ENCODE assay signal across 8 cellular contexts in the genomic region with DNA sequence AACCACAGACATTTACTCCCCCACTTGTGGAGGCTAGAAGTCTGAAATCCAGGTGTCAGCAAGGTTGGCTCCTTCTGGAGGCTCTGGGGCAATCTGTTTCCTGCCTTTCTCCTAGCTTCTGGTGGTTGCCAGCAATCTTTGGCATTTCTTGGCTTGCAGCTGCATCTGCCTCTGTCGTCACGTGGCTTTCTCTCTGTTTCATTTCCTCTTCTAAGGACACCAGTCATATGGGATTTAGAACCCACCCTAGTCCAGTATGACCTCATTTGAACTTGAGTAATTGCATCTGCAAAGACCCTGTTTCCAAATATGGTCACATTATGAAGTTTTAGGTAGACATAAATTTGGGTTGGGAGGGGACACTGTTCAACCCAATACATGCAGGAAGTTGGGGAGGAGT. TPM values are rescaled to one million over a fixed set of nuclear protein-coding genes. Genes with fewer than 3 reads are reported as not detected.
DNase-seq lines count a peak whose midpoint lies in the region; FAIRE-seq and TF ChIP-seq lines count a peak whose summit lies in the region.

No MANE protein-coding gene starts in this region.

- peaks cover 49 to 73% of the 10 kb centered on the region in 2 donors for H3K4me1 ChIP-seq in mucosa of rectum (ENCODE audit: control insufficient read depth in 2 of 2, insufficient read depth in 2 of 2, low read length in 2 of 2)

- FAIRE-seq in frontal cortex (lab: Jason Lieb, UNC), result no peak

- H3K36me3 ChIP-seq in mucosa of rectum (ENCODE audit: control insufficient read depth in 2 of 2, insufficient read depth in 2 of 2, low read length in 2 of 2) (no peaks in the 10 kb centered on the region), H7 (replicated peaks; ENCODE audit: control insufficient read depth, insufficient read depth, low read length) (no peaks in the 10 kb centered on the region)

- peak overlapping the region; percentile 7 to 50 for H3K9ac ChIP-seq in mucosa of rectum (ENCODE audit: low read depth in 1 of 2, low read length in 2 of 2)

- H3K27ac ChIP-seq in caudate nucleus (ENCODE audit: low read depth, low read length) (peak overlapping the region; percentile 46), mucosa of rectum (ENCODE audit: low read depth in 2 of 2, low read length in 2 of 2) (peak overlapping the region; percentile 89 to 91)

- in situ Hi-C loops in KBM-7 (cut with MboI; ENCODE audit: low pct_unique_long_range_greater_than_20kb, low sequenced_read_pairs), result no loop called here

- no peak for TF ChIP-seq CTCF in GM12865 (IDR thresholded peaks at IDR 0.05; ENCODE audit: insufficient read depth, low read depth, low read length, missing control alignments)

- DNase-seq in GM12865 (ENCODE audit: low read depth), result peak; percentile 75
- peak; percentile 91 for DNase-seq in KBM-7
- peak in 6 of 61 donors; percentile 9 to 29 (median 17) for DNase-seq in caudate nucleus (lab: John Stamatoyannopoulos, UW)
- DNase-seq in H7, result no peak
- no peak for DNase-seq in activated naive CD4-positive, alpha-beta T cell treated with Interleukin-2 at 50 U/mL for 16 hours
- no peak for DNase-seq in frontal cortex (ENCODE audit: low spot score in 2 of 2)
- DNase-seq in activated gamma-delta T cell treated with Interleukin-2 at 50 U/mL for 16 hours, result no peak

- H3K9me3 ChIP-seq in mucosa of rectum (ENCODE audit: control insufficient read depth in 2 of 2, low read length in 2 of 2), result no peaks in the 10 kb centered on the region

- H3K27me3 ChIP-seq in mucosa of rectum (ENCODE audit: control insufficient read depth in 2 of 2, insufficient read depth in 2 of 2, low read length in 2 of 2) (no peaks in the 10 kb centered on the region), H7 (ENCODE audit: control insufficient read depth, insufficient read depth, low read length) (peaks cover 68% of the 10 kb centered on the region)

- H3K4me3 ChIP-seq in GM12865 (ENCODE audit: low read depth, low read length) (no peak overlapping the region), mucosa of rectum (ENCODE audit: low read length in 2 of 2) (peak overlapping the region in 1 of 2 donors; percentile 34), H7 (ENCODE audit: insufficient read depth, low read depth, low read length) (no peak overlapping the region)

RNA-seq across cellular contexts. Expression of gene EPB41L1, which starts 56.2 kb away (rescaled TPM):
- 11.9 TPM in 2 replicates for total RNA-seq in H7 (2014; rRNA removed; shearing (Covaris generic))
- total RNA-seq in frontal cortex, result 58.7 TPM

Comparison
In these comparisons a context has a peak if more than half of its experiments do, and no peak if none do; other contexts are left out.
1. DNase-seq: peak in GM12865 (single experiment) and KBM-7 (single experiment); none in H7 (single experiment), activated naive CD4-positive, alpha-beta T cell treated with Interleukin-2 at 50 U/mL for 16 hours (single experiment), frontal cortex (0 of 2) and activated gamma-delta T cell treated with Interleukin-2 at 50 U/mL for 16 hours (single experiment).